2 cellular contexts compared by ENCODE assay signal in the genomic region with DNA sequence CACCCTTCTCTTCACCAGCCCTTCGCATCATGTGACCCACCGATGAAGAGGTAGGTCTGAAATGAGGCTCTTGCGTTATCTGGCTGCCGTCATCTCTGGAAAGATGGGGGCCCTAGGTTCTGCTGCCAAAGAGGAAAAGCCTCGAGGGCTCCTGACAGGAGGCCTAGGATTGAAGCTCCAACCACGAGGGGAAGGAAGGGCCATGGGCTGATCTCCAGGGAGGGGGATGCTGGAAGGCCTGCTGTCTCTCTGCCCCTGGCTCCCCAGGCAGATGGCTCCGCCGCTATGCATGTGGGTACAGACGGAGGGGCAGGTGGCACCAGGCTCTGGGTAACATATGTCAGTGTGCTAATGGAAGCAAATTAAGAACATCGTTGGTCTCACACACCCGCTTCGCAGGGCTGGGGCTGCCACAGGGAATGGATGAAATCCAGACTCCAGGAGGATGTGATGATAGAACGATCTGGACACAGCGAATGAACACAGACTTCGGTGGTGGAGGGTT.
TF ChIP-seq lines count a peak whose summit lies in the region.

No MANE protein-coding gene starts in this region.

TF ChIP-seq in SK-N-SH treated with all-trans-retinoic acid at 6 μM for 48 hours, 23 proteins besides CTCF, POLR2A, EP300 and RAD21 (continues in another document):
- 0 out of 2 replicates have a peak, but pooled peaks have one; percentile 20 for TF ChIP-seq ZNF565 (CRISPR knock-in tag; conservative IDR thresholded peaks at IDR 0.05; ENCODE audit: low read depth)
- peak; percentile 60 for TF ChIP-seq ZNF70 (CRISPR knock-in tag; IDR thresholded peaks at IDR 0.05)
- TF ChIP-seq RARB (CRISPR knock-in tag; IDR thresholded peaks at IDR 0.05) = no peak
- no peak for TF ChIP-seq OSR1 (CRISPR knock-in tag; IDR thresholded peaks at IDR 0.05)
- TF ChIP-seq, protein P1, sequence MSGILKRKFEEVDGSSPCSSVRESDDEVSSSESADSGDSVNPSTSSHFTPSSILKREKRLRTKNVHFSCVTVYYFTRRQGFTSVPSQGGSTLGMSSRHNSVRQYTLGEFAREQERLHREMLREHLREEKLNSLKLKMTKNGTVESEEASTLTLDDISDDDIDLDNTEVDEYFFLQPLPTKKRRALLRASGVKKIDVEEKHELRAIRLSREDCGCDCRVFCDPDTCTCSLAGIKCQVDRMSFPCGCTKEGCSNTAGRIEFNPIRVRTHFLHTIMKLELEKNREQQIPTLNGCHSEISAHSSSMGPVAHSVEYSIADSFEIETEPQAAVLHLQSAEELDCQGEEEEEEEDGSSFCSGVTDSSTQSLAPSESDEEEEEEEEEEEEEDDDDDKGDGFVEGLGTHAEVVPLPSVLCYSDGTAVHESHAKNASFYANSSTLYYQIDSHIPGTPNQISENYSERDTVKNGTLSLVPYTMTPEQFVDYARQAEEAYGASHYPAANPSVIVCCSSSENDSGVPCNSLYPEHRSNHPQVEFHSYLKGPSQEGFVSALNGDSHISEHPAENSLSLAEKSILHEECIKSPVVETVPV (CRISPR knock-in tag; IDR thresholded peaks at IDR 0.05) = no peak
- no peak for TF ChIP-seq GLIS3 (CRISPR knock-in tag; IDR thresholded peaks at IDR 0.05)
- TF ChIP-seq BACH2 (CRISPR knock-in tag; IDR thresholded peaks at IDR 0.05; ENCODE audit: borderline replicate concordance) = no peak
- TF ChIP-seq ARNTL (CRISPR knock-in tag; IDR thresholded peaks at IDR 0.05; ENCODE audit: borderline replicate concordance, low read depth) = 0 out of 2 replicates have a peak, but pooled peaks have one; percentile 63
- no peak for TF ChIP-seq ESRRG (CRISPR knock-in tag; IDR thresholded peaks at IDR 0.05)
- TF ChIP-seq, protein P2, sequence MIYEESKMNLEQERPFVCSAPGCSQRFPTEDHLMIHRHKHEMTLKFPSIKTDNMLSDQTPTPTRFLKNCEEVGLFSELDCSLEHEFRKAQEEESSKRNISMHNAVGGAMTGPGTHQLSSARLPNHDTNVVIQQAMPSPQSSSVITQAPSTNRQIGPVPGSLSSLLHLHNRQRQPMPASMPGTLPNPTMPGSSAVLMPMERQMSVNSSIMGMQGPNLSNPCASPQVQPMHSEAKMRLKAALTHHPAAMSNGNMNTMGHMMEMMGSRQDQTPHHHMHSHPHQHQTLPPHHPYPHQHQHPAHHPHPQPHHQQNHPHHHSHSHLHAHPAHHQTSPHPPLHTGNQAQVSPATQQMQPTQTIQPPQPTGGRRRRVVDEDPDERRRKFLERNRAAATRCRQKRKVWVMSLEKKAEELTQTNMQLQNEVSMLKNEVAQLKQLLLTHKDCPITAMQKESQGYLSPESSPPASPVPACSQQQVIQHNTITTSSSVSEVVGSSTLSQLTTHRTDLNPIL (CRISPR knock-in tag; IDR thresholded peaks at IDR 0.05; ENCODE audit: low read depth) = no peak
- peak; percentile 52 for TF ChIP-seq ZNF8 (CRISPR knock-in tag; IDR thresholded peaks at IDR 0.05)
- peak; percentile 85 for TF ChIP-seq SNAI2 (CRISPR knock-in tag; IDR thresholded peaks at IDR 0.05)
- TF ChIP-seq TCF4 (CRISPR knock-in tag; IDR thresholded peaks at IDR 0.05; ENCODE audit: borderline replicate concordance) = peak; percentile 98
- no peak for TF ChIP-seq TOX (CRISPR knock-in tag; IDR thresholded peaks at IDR 0.05; ENCODE audit: borderline replicate concordance)
- peak; percentile 12; the same call in 1 of the 2 replicates for TF ChIP-seq PPARA (CRISPR knock-in tag; IDR thresholded peaks at IDR 0.05; ENCODE audit: borderline replicate concordance)
- TF ChIP-seq, protein P3, sequence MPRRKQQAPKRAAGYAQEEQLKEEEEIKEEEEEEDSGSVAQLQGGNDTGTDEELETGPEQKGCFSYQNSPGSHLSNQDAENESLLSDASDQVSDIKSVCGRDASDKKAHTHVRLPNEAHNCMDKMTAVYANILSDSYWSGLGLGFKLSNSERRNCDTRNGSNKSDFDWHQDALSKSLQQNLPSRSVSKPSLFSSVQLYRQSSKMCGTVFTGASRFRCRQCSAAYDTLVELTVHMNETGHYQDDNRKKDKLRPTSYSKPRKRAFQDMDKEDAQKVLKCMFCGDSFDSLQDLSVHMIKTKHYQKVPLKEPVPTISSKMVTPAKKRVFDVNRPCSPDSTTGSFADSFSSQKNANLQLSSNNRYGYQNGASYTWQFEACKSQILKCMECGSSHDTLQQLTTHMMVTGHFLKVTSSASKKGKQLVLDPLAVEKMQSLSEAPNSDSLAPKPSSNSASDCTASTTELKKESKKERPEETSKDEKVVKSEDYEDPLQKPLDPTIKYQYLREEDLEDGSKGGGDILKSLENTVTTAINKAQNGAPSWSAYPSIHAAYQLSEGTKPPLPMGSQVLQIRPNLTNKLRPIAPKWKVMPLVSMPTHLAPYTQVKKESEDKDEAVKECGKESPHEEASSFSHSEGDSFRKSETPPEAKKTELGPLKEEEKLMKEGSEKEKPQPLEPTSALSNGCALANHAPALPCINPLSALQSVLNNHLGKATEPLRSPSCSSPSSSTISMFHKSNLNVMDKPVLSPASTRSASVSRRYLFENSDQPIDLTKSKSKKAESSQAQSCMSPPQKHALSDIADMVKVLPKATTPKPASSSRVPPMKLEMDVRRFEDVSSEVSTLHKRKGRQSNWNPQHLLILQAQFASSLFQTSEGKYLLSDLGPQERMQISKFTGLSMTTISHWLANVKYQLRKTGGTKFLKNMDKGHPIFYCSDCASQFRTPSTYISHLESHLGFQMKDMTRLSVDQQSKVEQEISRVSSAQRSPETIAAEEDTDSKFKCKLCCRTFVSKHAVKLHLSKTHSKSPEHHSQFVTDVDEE (CRISPR knock-in tag; IDR thresholded peaks at IDR 0.05) = peak; percentile 98
- peak; percentile 55 for TF ChIP-seq ZFP3 (CRISPR knock-in tag; IDR thresholded peaks at IDR 0.05)
- peak; percentile 84; the same call in 1 of the 2 replicates for TF ChIP-seq CSDC2 (CRISPR knock-in tag; IDR thresholded peaks at IDR 0.05)
- no peak for TF ChIP-seq ZC3H10 (CRISPR knock-in tag; IDR thresholded peaks at IDR 0.05)
- TF ChIP-seq ZFP30 (CRISPR knock-in tag; IDR thresholded peaks at IDR 0.05) = no peak
- TF ChIP-seq ISL1 (CRISPR knock-in tag; IDR thresholded peaks at IDR 0.05) = peak; percentile 63
- TF ChIP-seq, protein P4, sequence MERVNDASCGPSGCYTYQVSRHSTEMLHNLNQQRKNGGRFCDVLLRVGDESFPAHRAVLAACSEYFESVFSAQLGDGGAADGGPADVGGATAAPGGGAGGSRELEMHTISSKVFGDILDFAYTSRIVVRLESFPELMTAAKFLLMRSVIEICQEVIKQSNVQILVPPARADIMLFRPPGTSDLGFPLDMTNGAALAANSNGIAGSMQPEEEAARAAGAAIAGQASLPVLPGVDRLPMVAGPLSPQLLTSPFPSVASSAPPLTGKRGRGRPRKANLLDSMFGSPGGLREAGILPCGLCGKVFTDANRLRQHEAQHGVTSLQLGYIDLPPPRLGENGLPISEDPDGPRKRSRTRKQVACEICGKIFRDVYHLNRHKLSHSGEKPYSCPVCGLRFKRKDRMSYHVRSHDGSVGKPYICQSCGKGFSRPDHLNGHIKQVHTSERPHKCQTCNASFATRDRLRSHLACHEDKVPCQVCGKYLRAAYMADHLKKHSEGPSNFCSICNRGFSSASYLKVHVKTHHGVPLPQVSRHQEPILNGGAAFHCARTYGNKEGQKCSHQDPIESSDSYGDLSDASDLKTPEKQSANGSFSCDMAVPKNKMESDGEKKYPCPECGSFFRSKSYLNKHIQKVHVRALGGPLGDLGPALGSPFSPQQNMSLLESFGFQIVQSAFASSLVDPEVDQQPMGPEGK (CRISPR knock-in tag; IDR thresholded peaks at IDR 0.05; ENCODE audit: borderline replicate concordance) = no peak

TF ChIP-seq in HepG2, 621 proteins besides CTCF, POLR2A, EP300 and RAD21 (continues in another document):
- TF ChIP-seq KLF15 (CRISPR knock-in tag; IDR thresholded peaks at IDR 0.05; ENCODE audit: borderline replicate concordance) (no peak), HNRNPUL1 (IDR thresholded peaks at IDR 0.05; ENCODE audit: low read depth, low read length) (no peak), BCL6 (CRISPR knock-in tag; IDR thresholded peaks at IDR 0.05) (no peak), MZF1 (CRISPR knock-in tag; IDR thresholded peaks at IDR 0.05; ENCODE audit: borderline replicate concordance) (no peak), AKAP8 (CRISPR knock-in tag; IDR thresholded peaks at IDR 0.05) (no peak), SP4 (CRISPR knock-in tag; IDR thresholded peaks at IDR 0.05) (no peak), ASH2L (IDR thresholded peaks at IDR 0.05; ENCODE audit: insufficient read length, low read depth, low read length) (no peak), ZNF230 (CRISPR knock-in tag; IDR thresholded peaks at IDR 0.05) (no peak), ZNF557 (CRISPR knock-in tag; IDR thresholded peaks at IDR 0.05) (no peak)
- TF ChIP-seq, protein P5, sequence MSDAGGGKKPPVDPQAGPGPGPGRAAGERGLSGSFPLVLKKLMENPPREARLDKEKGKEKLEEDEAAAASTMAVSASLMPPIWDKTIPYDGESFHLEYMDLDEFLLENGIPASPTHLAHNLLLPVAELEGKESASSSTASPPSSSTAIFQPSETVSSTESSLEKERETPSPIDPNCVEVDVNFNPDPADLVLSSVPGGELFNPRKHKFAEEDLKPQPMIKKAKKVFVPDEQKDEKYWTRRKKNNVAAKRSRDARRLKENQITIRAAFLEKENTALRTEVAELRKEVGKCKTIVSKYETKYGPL (CRISPR knock-in tag; IDR thresholded peaks at IDR 0.05) = no peak
- TF ChIP-seq, protein P6, sequence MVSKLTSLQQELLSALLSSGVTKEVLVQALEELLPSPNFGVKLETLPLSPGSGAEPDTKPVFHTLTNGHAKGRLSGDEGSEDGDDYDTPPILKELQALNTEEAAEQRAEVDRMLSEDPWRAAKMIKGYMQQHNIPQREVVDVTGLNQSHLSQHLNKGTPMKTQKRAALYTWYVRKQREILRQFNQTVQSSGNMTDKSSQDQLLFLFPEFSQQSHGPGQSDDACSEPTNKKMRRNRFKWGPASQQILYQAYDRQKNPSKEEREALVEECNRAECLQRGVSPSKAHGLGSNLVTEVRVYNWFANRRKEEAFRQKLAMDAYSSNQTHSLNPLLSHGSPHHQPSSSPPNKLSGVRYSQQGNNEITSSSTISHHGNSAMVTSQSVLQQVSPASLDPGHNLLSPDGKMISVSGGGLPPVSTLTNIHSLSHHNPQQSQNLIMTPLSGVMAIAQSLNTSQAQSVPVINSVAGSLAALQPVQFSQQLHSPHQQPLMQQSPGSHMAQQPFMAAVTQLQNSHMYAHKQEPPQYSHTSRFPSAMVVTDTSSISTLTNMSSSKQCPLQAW (CRISPR knock-in tag; IDR thresholded peaks at IDR 0.05) = no peak
- TF ChIP-seq, protein P7, sequence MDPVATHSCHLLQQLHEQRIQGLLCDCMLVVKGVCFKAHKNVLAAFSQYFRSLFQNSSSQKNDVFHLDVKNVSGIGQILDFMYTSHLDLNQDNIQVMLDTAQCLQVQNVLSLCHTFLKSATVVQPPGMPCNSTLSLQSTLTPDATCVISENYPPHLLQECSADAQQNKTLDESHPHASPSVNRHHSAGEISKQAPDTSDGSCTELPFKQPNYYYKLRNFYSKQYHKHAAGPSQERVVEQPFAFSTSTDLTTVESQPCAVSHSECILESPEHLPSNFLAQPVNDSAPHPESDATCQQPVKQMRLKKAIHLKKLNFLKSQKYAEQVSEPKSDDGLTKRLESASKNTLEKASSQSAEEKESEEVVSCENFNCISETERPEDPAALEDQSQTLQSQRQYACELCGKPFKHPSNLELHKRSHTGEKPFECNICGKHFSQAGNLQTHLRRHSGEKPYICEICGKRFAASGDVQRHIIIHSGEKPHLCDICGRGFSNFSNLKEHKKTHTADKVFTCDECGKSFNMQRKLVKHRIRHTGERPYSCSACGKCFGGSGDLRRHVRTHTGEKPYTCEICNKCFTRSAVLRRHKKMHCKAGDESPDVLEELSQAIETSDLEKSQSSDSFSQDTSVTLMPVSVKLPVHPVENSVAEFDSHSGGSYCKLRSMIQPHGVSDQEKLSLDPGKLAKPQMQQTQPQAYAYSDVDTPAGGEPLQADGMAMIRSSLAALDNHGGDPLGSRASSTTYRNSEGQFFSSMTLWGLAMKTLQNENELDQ (CRISPR knock-in tag; IDR thresholded peaks at IDR 0.05; ENCODE audit: borderline replicate concordance) = no peak
- TF ChIP-seq, protein P8, sequence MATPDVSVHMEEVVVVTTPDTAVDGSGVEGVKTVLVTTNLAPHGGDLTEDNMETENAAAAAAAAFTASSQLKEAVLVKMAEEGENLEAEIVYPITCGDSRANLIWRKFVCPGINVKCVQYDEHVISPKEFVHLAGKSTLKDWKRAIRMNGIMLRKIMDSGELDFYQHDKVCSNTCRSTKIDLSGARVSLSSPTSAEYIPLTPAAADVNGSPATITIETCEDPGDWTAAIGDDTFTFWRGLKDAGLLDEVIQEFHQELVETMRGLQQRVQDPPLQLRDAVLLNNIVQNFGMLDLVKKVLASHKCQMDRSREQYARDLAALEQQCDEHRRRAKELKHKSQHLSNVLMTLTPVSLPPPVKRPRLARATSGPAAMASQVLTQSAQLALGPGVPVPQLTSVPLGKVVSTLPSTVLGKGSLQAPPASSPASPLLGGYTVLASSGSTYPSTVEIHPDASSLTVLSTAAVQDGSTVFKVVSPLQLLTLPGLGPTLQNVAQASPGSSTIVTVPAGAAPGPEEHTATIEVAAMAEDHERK (CRISPR knock-in tag; IDR thresholded peaks at IDR 0.05; ENCODE audit: low read depth) = no peak
- TF ChIP-seq, protein P9, sequence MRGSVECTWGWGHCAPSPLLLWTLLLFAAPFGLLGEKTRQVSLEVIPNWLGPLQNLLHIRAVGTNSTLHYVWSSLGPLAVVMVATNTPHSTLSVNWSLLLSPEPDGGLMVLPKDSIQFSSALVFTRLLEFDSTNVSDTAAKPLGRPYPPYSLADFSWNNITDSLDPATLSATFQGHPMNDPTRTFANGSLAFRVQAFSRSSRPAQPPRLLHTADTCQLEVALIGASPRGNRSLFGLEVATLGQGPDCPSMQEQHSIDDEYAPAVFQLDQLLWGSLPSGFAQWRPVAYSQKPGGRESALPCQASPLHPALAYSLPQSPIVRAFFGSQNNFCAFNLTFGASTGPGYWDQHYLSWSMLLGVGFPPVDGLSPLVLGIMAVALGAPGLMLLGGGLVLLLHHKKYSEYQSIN (CRISPR knock-in tag; IDR thresholded peaks at IDR 0.05; ENCODE audit: borderline replicate concordance) = no peak
- TF ChIP-seq, protein P10, sequence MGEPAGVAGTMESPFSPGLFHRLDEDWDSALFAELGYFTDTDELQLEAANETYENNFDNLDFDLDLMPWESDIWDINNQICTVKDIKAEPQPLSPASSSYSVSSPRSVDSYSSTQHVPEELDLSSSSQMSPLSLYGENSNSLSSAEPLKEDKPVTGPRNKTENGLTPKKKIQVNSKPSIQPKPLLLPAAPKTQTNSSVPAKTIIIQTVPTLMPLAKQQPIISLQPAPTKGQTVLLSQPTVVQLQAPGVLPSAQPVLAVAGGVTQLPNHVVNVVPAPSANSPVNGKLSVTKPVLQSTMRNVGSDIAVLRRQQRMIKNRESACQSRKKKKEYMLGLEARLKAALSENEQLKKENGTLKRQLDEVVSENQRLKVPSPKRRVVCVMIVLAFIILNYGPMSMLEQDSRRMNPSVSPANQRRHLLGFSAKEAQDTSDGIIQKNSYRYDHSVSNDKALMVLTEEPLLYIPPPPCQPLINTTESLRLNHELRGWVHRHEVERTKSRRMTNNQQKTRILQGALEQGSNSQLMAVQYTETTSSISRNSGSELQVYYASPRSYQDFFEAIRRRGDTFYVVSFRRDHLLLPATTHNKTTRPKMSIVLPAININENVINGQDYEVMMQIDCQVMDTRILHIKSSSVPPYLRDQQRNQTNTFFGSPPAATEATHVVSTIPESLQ (CRISPR knock-in tag; conservative IDR thresholded peaks at IDR 0.05) = no peak
